In genomic region chr6:25270559-25270958, GRCh38 we compare ENCODE assay signal across 1 cellular context.
TF ChIP-seq lines count a peak whose summit lies in the region.

No MANE protein-coding gene starts in this region.

TF ChIP-seq in HepG2, 621 proteins besides CTCF, POLR2A, EP300 and RAD21 (continued from another document and continues in another):
- TF ChIP-seq PRDM4 (CRISPR knock-in tag; IDR thresholded peaks at IDR 0.05; ENCODE audit: borderline replicate concordance): no peak
- peak; percentile 97 for TF ChIP-seq SOX5 (CRISPR knock-in tag; IDR thresholded peaks at IDR 0.05; ENCODE audit: borderline replicate concordance)
- peak; percentile 93 for TF ChIP-seq AHDC1 (CRISPR knock-in tag; IDR thresholded peaks at IDR 0.05; ENCODE audit: borderline replicate concordance)
- TF ChIP-seq ATF5 (CRISPR knock-in tag; IDR thresholded peaks at IDR 0.05; ENCODE audit: low read depth): no peak
- TF ChIP-seq PLRG1 (conservative IDR thresholded peaks at IDR 0.05): no peak
- no peak for TF ChIP-seq ZNF251 (CRISPR knock-in tag; IDR thresholded peaks at IDR 0.05)
- no peak for TF ChIP-seq MEIS2 (CRISPR knock-in tag; IDR thresholded peaks at IDR 0.05)
- TF ChIP-seq SALL1 (CRISPR knock-in tag; IDR thresholded peaks at IDR 0.05): peak; percentile 56; the same call in 1 of the 2 replicates
- peak; percentile 88 for TF ChIP-seq NR2F6 (IDR thresholded peaks at IDR 0.05)
- TF ChIP-seq NR2F6 (CRISPR knock-in tag; IDR thresholded peaks at IDR 0.05): peak; percentile 88
- TF ChIP-seq SP5 (CRISPR knock-in tag; IDR thresholded peaks at IDR 0.05; ENCODE audit: borderline replicate concordance, low read depth): peak; percentile 60; the same call in 1 of the 2 replicates
- peak; percentile 74 for TF ChIP-seq PITX1 (CRISPR knock-in tag; IDR thresholded peaks at IDR 0.05)
- no peak for TF ChIP-seq ZNF367 (CRISPR knock-in tag; IDR thresholded peaks at IDR 0.05; ENCODE audit: borderline replicate concordance)
- no peak for TF ChIP-seq CENPBD1 (CRISPR knock-in tag; IDR thresholded peaks at IDR 0.05; ENCODE audit: borderline replicate concordance, low read depth)
- TF ChIP-seq NFRKB (IDR thresholded peaks at IDR 0.05): no peak
- TF ChIP-seq CBX2 (IDR thresholded peaks at IDR 0.05; ENCODE audit: low read depth, low read length): no peak
- TF ChIP-seq CBX2 (CRISPR knock-in tag; IDR thresholded peaks at IDR 0.05; ENCODE audit: low read depth): no peak
- no peak for TF ChIP-seq MTA3 (CRISPR knock-in tag; IDR thresholded peaks at IDR 0.05)
- TF ChIP-seq MXD1 (CRISPR knock-in tag; IDR thresholded peaks at IDR 0.05): no peak
- TF ChIP-seq ZNF282 (IDR thresholded peaks at IDR 0.05; ENCODE audit: partially characterized antibody): no peak
- TF ChIP-seq HMG20A (CRISPR knock-in tag; IDR thresholded peaks at IDR 0.05; ENCODE audit: borderline replicate concordance): peak; percentile 96
- TF ChIP-seq ZFY (CRISPR knock-in tag; IDR thresholded peaks at IDR 0.05): no peak
- TF ChIP-seq E2F1 (CRISPR knock-in tag; IDR thresholded peaks at IDR 0.05): no peak
- no peak for TF ChIP-seq WIZ (CRISPR knock-in tag; IDR thresholded peaks at IDR 0.05)
- TF ChIP-seq ZBTB20 (CRISPR knock-in tag; IDR thresholded peaks at IDR 0.05; ENCODE audit: borderline replicate concordance, low read depth): no peak
- TF ChIP-seq ZNF609 (CRISPR knock-in tag; IDR thresholded peaks at IDR 0.05; ENCODE audit: borderline replicate concordance): peak; percentile 69; the same call in 1 of the 2 replicates
- TF ChIP-seq ZNF18 (CRISPR knock-in tag; IDR thresholded peaks at IDR 0.05; ENCODE audit: insufficient replicate concordance): no peak
- TF ChIP-seq ZNF7 (CRISPR knock-in tag; IDR thresholded peaks at IDR 0.05): no peak
- TF ChIP-seq TOE1 (CRISPR knock-in tag; IDR thresholded peaks at IDR 0.05): no peak
- TF ChIP-seq SP1 (IDR thresholded peaks at IDR 0.05): no peak
- no peak for TF ChIP-seq SP1 (CRISPR knock-in tag; IDR thresholded peaks at IDR 0.05)
- no peak for TF ChIP-seq ZNF549 (CRISPR knock-in tag; IDR thresholded peaks at IDR 0.05)
- peak; percentile 73; the same call in 1 of the 2 replicates for TF ChIP-seq ZBTB10 (CRISPR knock-in tag; IDR thresholded peaks at IDR 0.05; ENCODE audit: borderline replicate concordance)
- no peak for TF ChIP-seq CBX1 (IDR thresholded peaks at IDR 0.05; ENCODE audit: low read depth)
- TF ChIP-seq BRD4 (CRISPR knock-in tag; IDR thresholded peaks at IDR 0.05): no peak
- TF ChIP-seq DMTF1 (CRISPR knock-in tag; IDR thresholded peaks at IDR 0.05): no peak
